Comparison of ENCODE assay signal across 15 cellular contexts in the genomic region with DNA sequence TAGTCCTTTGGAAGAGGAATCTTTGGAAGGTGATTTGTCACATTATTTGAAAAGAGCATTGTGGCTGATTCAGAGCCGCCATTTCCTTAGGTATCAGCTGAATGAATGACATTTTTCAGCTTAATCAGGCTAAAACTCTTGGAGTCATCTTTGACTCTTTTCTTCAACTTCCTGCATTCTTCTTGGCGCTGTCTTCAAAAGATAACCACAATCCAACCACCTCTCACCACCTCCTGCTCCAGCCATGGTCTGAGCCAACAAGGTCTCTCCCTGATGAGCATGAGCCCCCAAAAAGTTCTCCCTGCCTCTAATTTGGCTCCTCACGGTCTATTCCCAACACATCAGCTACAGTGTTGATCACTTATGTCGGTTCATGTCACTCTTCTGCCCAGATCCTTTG.
DNase-seq lines count a peak whose midpoint lies in the region; ATAC-seq and TF ChIP-seq lines count a peak whose summit lies in the region.
"Had no signal": no experiment of that assay in that cellular context is flagged by ENCODE, and none has a peak within 500 bp of the region (broad histone marks: within the 10 kb centered on the region; RNA-seq: fewer than 3 reads in every experiment).

No MANE protein-coding gene starts in this region.

- H3K27ac ChIP-seq in osteoblast (ENCODE audit: low read depth, low read length): no peak overlapping the region
- H3K27ac ChIP-seq: BLaER1 had no signal

- H3K9me3 ChIP-seq in osteoblast (ENCODE audit: low read depth, low read length): no peaks in the 10 kb centered on the region

- intact Hi-C loops in activated CD4-positive, alpha-beta T cell treated with anti-CD3 and anti-CD28 coated beads, Interleukin-2, amount 10 ng/mL, durations not matched to agents 24 days and 14 days (cut with micrococcal nuclease): no loop called here

- H3K4me3 ChIP-seq in osteoblast (ENCODE audit: insufficient read depth, low read length): no peak overlapping the region
- H3K4me3 ChIP-seq: BLaER1, GM23338 had no signal

- no peaks in the 10 kb centered on the region for H3K36me3 Mint-ChIP-seq in activated CD4-positive, alpha-beta T cell treated with anti-CD3 and anti-CD28 coated beads, Interleukin-2, amount 10 ng/mL, durations not matched to agents 24 days and 14 days (ENCODE audit: low read depth)
- no peaks in the 10 kb centered on the region for H3K36me3 Mint-ChIP-seq in activated T-helper 17 cell treated with anti-CD3 and anti-CD28 coated beads, Interleukin-2, amount 50 U/mL, for 72 hours (ENCODE audit: low read depth)
- no peaks in the 10 kb centered on the region for H3K36me3 Mint-ChIP-seq in stimulated activated effector memory CD8-positive, alpha-beta T cell treated with anti-CD3 and anti-CD28 coated beads, Interleukin-12 subunit alpha, Interleukin-12 subunit beta, amount 100 ng/mL, for 72 hours
- H3K36me3 Mint-ChIP-seq: CD14-positive monocyte; CD4-positive, alpha-beta memory T cell had no signal

- ATAC-seq in activated T-helper 17 cell treated with anti-CD3 and anti-CD28 coated beads, Interleukin-2, amount 50 U/mL, for 72 hours (replicated peaks): no peak
- no peak for ATAC-seq in stimulated activated effector memory CD8-positive, alpha-beta T cell treated with anti-CD3 and anti-CD28 coated beads, Interleukin-12 subunit alpha, Interleukin-12 subunit beta, amount 100 ng/mL, for 72 hours
- no peak for ATAC-seq in GM21723 (IDR thresholded peaks at IDR 0.05; ENCODE audit: unreplicated experiment)
- ATAC-seq: GM23338 had no signal

- peaks cover 44% of the 10 kb centered on the region for H3K4me1 Mint-ChIP-seq in activated CD4-positive, alpha-beta T cell treated with anti-CD3 and anti-CD28 coated beads, Interleukin-2, amount 10 ng/mL, durations not matched to agents 24 days and 14 days
- H3K4me1 Mint-ChIP-seq in activated T-helper 17 cell treated with anti-CD3 and anti-CD28 coated beads, Interleukin-2, amount 50 U/mL, for 72 hours: peaks cover 28% of the 10 kb centered on the region
- H3K4me1 Mint-ChIP-seq in stimulated activated effector memory CD8-positive, alpha-beta T cell treated with anti-CD3 and anti-CD28 coated beads, Interleukin-12 subunit alpha, Interleukin-12 subunit beta, amount 100 ng/mL, for 72 hours: peaks cover 49% of the 10 kb centered on the region

- no peaks in the 10 kb centered on the region for H4K20me1 ChIP-seq in osteoblast (ENCODE audit: insufficient read depth, low read length)
- H4K20me1 ChIP-seq: BLaER1 had no signal

- H3K36me3 ChIP-seq in osteoblast (ENCODE audit: insufficient read depth, low read length): no peaks in the 10 kb centered on the region
- H3K36me3 ChIP-seq: BLaER1 had no signal

- no peaks in the 10 kb centered on the region for H3K27me3 ChIP-seq in osteoblast (ENCODE audit: insufficient read depth, low read length)
- H3K27me3 ChIP-seq: BLaER1 had no signal

- H3K79me2 ChIP-seq in osteoblast (ENCODE audit: insufficient read depth, low read length): no peaks in the 10 kb centered on the region

- DNase-seq in activated CD4-positive, alpha-beta T cell treated with anti-CD3 and anti-CD28 coated beads, Interleukin-2, amount 10 ng/mL, durations not matched to agents 24 days and 14 days: no peak
- DNase-seq in activated CD4-positive, alpha-beta T cell treated with anti-CD3 and anti-CD28 coated beads, Interleukin-2, amount 50 U/mL, for 1 hour: no peak
- DNase-seq in osteoblast (ENCODE audit: insufficient read length, low spot score, missing footprints) (peak; percentile 55), GDM1 (lab: John Stamatoyannopoulos, UW) (no peak)
- no peak for DNase-seq in stimulated activated effector memory CD8-positive, alpha-beta T cell treated with anti-CD3 and anti-CD28 coated beads, Interleukin-12 subunit alpha, Interleukin-12 subunit beta, amount 100 ng/mL, for 72 hours (ENCODE audit: low spot score in 2 of 2)
- DNase-seq: 8988T; Calu3; CD4-positive, alpha-beta memory T cell; DMS79 treated with DMSO at 0.1 percent for 48 hours; HCEC 1CT had no signal

- no peak for TF ChIP-seq CTCF in osteoblast (IDR thresholded peaks at IDR 0.05; ENCODE audit: extremely low read depth, low read depth, low read length)

- peak overlapping the region; percentile 34 for H3K27ac Mint-ChIP-seq in activated CD4-positive, alpha-beta T cell treated with anti-CD3 and anti-CD28 coated beads, Interleukin-2, amount 10 ng/mL, durations not matched to agents 24 days and 14 days
- peak overlapping the region; percentile 32 for H3K27ac Mint-ChIP-seq in activated T-helper 17 cell treated with anti-CD3 and anti-CD28 coated beads, Interleukin-2, amount 50 U/mL, for 72 hours
- H3K27ac Mint-ChIP-seq in stimulated activated effector memory CD8-positive, alpha-beta T cell treated with anti-CD3 and anti-CD28 coated beads, Interleukin-12 subunit alpha, Interleukin-12 subunit beta, amount 100 ng/mL, for 72 hours: no peak overlapping the region
- H3K27ac Mint-ChIP-seq: CD4-positive, alpha-beta memory T cell; GM23338 had no signal

- H3K9me3 Mint-ChIP-seq in activated CD4-positive, alpha-beta T cell treated with anti-CD3 and anti-CD28 coated beads, Interleukin-2, amount 10 ng/mL, durations not matched to agents 24 days and 14 days: peaks cover 15% of the 10 kb centered on the region
- H3K9me3 Mint-ChIP-seq in activated T-helper 17 cell treated with anti-CD3 and anti-CD28 coated beads, Interleukin-2, amount 50 U/mL, for 72 hours: no peaks in the 10 kb centered on the region
- H3K9me3 Mint-ChIP-seq in stimulated activated effector memory CD8-positive, alpha-beta T cell treated with anti-CD3 and anti-CD28 coated beads, Interleukin-12 subunit alpha, Interleukin-12 subunit beta, amount 100 ng/mL, for 72 hours: no peaks in the 10 kb centered on the region

- H3K4me1 ChIP-seq in osteoblast (ENCODE audit: insufficient read depth, low read length): peaks cover 15% of the 10 kb centered on the region

- no peaks in the 10 kb centered on the region for H3K27me3 Mint-ChIP-seq in activated CD4-positive, alpha-beta T cell treated with anti-CD3 and anti-CD28 coated beads, Interleukin-2, amount 10 ng/mL, durations not matched to agents 24 days and 14 days
- peaks cover 5% of the 10 kb centered on the region for H3K27me3 Mint-ChIP-seq in activated T-helper 17 cell treated with anti-CD3 and anti-CD28 coated beads, Interleukin-2, amount 50 U/mL, for 72 hours

- no peak overlapping the region for H2AFZ ChIP-seq in osteoblast (ENCODE audit: low read length)
- H2AFZ ChIP-seq: GM23338 had no signal

- H3K4me2 ChIP-seq in osteoblast (ENCODE audit: insufficient read depth, low read length): no peak overlapping the region
- H3K4me2 ChIP-seq: BLaER1, GM23338 had no signal

- no peak overlapping the region for H3K4me3 Mint-ChIP-seq in activated CD4-positive, alpha-beta T cell treated with anti-CD3 and anti-CD28 coated beads, Interleukin-2, amount 10 ng/mL, durations not matched to agents 24 days and 14 days
- no peak overlapping the region for H3K4me3 Mint-ChIP-seq in activated T-helper 17 cell treated with anti-CD3 and anti-CD28 coated beads, Interleukin-2, amount 50 U/mL, for 72 hours
- no peak overlapping the region for H3K4me3 Mint-ChIP-seq in stimulated activated effector memory CD8-positive, alpha-beta T cell treated with anti-CD3 and anti-CD28 coated beads, Interleukin-12 subunit alpha, Interleukin-12 subunit beta, amount 100 ng/mL, for 72 hours
- H3K4me3 Mint-ChIP-seq: CD14-positive monocyte; CD4-positive, alpha-beta memory T cell; GM23338 had no signal
